10 cellular contexts compared by ENCODE assay signal in genomic region chr16:68116256-68116853, GRCh38. TPM values are rescaled to one million over a fixed set of nuclear protein-coding genes. Genes with fewer than 3 reads are reported as not detected.
DNase-seq lines count a peak whose midpoint lies in the region; ATAC-seq, FAIRE-seq and TF ChIP-seq lines count a peak whose summit lies in the region.
"Had no signal": no experiment of that assay in that cellular context is flagged by ENCODE, and none has a peak within 500 bp of the region (broad histone marks: within the 10 kb centered on the region; RNA-seq: fewer than 3 reads in every experiment).

No MANE protein-coding gene starts in this region.

- H3K4me2 ChIP-seq in GM23248 (ENCODE audit: unreplicated experiment), result no peak overlapping the region

- H3K9ac ChIP-seq in GM23248, result no peak overlapping the region
- no peak overlapping the region for H3K9ac ChIP-seq in kidney (ENCODE audit: low read length in 2 of 2)

- 0 out of 2 replicates have a peak, but pooled peaks have one; percentile 14 for TF ChIP-seq CTCF in WERI-Rb-1 (IDR thresholded peaks at IDR 0.05; ENCODE audit: low read depth, low read length)
- peak; percentile 36 for TF ChIP-seq CTCF in kidney (IDR thresholded peaks at IDR 0.05; ENCODE audit: borderline replicate concordance, extremely low read depth, insufficient read depth)
- TF ChIP-seq CTCF in stomach (IDR thresholded peaks at IDR 0.05), result peak in 3 of 7 experiments; percentile 26 to 36 (median 30)

- no peaks in the 10 kb centered on the region for H3K9me3 ChIP-seq in GM23248 (ENCODE audit: low read depth)
- H3K9me3 ChIP-seq in WERI-Rb-1 (ENCODE audit: severe bottlenecking), result no peaks in the 10 kb centered on the region
- H3K9me3 ChIP-seq in kidney (ENCODE audit: control insufficient read depth in 1 of 2, low read length in 2 of 2), result no peaks in the 10 kb centered on the region
- H3K9me3 ChIP-seq in stomach, result no peaks in the 10 kb centered on the region

- no peak overlapping the region for H3K27ac ChIP-seq in GM23248
- H3K27ac ChIP-seq in WERI-Rb-1, result no peak overlapping the region
- H3K27ac ChIP-seq in kidney (ENCODE audit: low read depth in 2 of 2, low read length in 2 of 2), result no peak overlapping the region
- H3K27ac ChIP-seq in stomach, result no peak overlapping the region

- 72 to 77% methylated on average over 2 of the region's 2 CpGs for WGBS in GM23248 (ENCODE audit: low coverage in 1 of 2, low lambda C conversion rate in 2 of 2, missing lambda C conversion rate in 2 of 2), 2 experiments
- WGBS in stomach, 5 donors, result 63 to 74% (median 69%) methylated on average over 2 of the region's 2 CpGs

- H3K36me3 ChIP-seq in GM23248 (ENCODE audit: low read depth), result no peaks in the 10 kb centered on the region
- H3K36me3 ChIP-seq in WERI-Rb-1, result no peaks in the 10 kb centered on the region
- H3K36me3 ChIP-seq in kidney (ENCODE audit: control insufficient read depth in 1 of 2, insufficient read depth in 2 of 2, low read length in 2 of 2), result no peaks in the 10 kb centered on the region
- no peaks in the 10 kb centered on the region for H3K36me3 ChIP-seq in stomach

- peaks cover 100% of the 10 kb centered on the region for H3K79me2 ChIP-seq in GM23248 (ENCODE audit: insufficient read depth)

- TF ChIP-seq EP300 in stomach (IDR thresholded peaks at IDR 0.05), result no peak

- no peak overlapping the region for H2AFZ ChIP-seq in GM23248

- no peak for TF ChIP-seq POLR2A in stomach (IDR thresholded peaks at IDR 0.05)

- DNase-seq in AG20443 (ENCODE audit: low spot score) (peak; percentile 28), GM23248 (peak; percentile 61), WERI-Rb-1 (no peak), kidney (no peak), stomach (no peak)
- no peak for DNase-seq in stimulated activated CD4-positive, alpha-beta T cell treated with anti-CD3 and anti-CD28 coated beads, Interleukin-4, amount 100 ng/mL, for 4 hours
- DNase-seq: GOT3 had no signal

- H3K9me2 ChIP-seq in GM23248 (ENCODE audit: insufficient read depth), result no peaks in the 10 kb centered on the region

- in situ Hi-C loops in GM23248 (cut with MboI), result no loop called here

- H3K4me3 ChIP-seq in GM23248 (no peak overlapping the region), WERI-Rb-1 (ENCODE audit: low read depth, low read length) (no peak overlapping the region), kidney (ENCODE audit: low read length in 2 of 2) (no peak overlapping the region), stomach (no peak overlapping the region)
- H3K4me3 ChIP-seq: skin epidermis had no signal

- ATAC-seq in HG02588 (IDR thresholded peaks at IDR 0.05; ENCODE audit: unreplicated experiment) (no peak), HG03442 (IDR thresholded peaks at IDR 0.05; ENCODE audit: unreplicated experiment) (no peak)

- no peaks in the 10 kb centered on the region; the same call in 1 of the 2 replicates for H4K20me1 ChIP-seq in GM23248 (ENCODE audit: insufficient read depth)

- intact Hi-C loops in kidney (cut with DNase I) (no loop called here), stomach (cut with DNase I; ENCODE audit: low total_unique reads) (no loop called here)

- no peaks in the 10 kb centered on the region for H3F3A ChIP-seq in GM23248 (ENCODE audit: insufficient read depth)

- H3K27me3 ChIP-seq in GM23248 (replicated peaks; ENCODE audit: insufficient read depth) (no peaks in the 10 kb centered on the region), WERI-Rb-1 (ENCODE audit: insufficient read depth, low read depth, severe bottlenecking) (no peaks in the 10 kb centered on the region), stomach (no peaks in the 10 kb centered on the region)

- no peaks in the 10 kb centered on the region for H3K4me1 ChIP-seq in GM23248 (ENCODE audit: insufficient read depth)
- peaks cover 0 to 7% of the 10 kb centered on the region in 2 donors for H3K4me1 ChIP-seq in kidney (ENCODE audit: control insufficient read depth in 1 of 2, insufficient read depth in 1 of 2, low read depth in 1 of 2, low read length in 2 of 2)
- H3K4me1 ChIP-seq in stomach, result peaks cover 0 to 29% (median 15%) of the 10 kb centered on the region in 4 donors

- no peak for FAIRE-seq in kidney (lab: Jason Lieb, UNC)

RNA-seq across cellular contexts. Expression of gene NFATC3, which starts 31.2 kb away (rescaled TPM):
- 14.2 and 17.5 TPM in 2 replicates for total RNA-seq in GM23248 (2014; rRNA removed; shearing (Covaris generic))
- polyA plus RNA-seq in GM23248 (2016; fragmentation: Nextera tagmentation; extraction: Ambion mirVana) (10.2 and 12.3 TPM in 2 replicates), kidney (ENCODE audit: insufficient read depth, low read depth, low replicate concordance) (15.0 TPM), stomach (1 to 10 TPM; 5.5 to 5.8 (median 5.6) TPM)
- total RNA-seq in kidney (37.7 TPM), stomach (100 to 1,000 TPM in 2 of 5 donors, 10 to 100 TPM in 3; 20.1 to 385 (median 23.9) TPM)

Comparison
In these comparisons a context has a peak if more than half of its experiments do, and no peak if none do; other contexts are left out.
1. DNase-seq: peak in AG20443 (single experiment) and GM23248 (single experiment); none in WERI-Rb-1 (single experiment), kidney (single experiment), stomach (single experiment) and stimulated activated CD4-positive, alpha-beta T cell treated with anti-CD3 and anti-CD28 coated beads, Interleukin-4, amount 100 ng/mL, for 4 hours (0 of 2).